ENCODE assay signal across 9 cellular contexts in genomic region chr4:55534306-55534705, GRCh38. TPM values are rescaled to one million over a fixed set of nuclear protein-coding genes. Genes with fewer than 3 reads are reported as not detected.
"Had no signal": no experiment of that assay in that cellular context is flagged by ENCODE, and none has a peak within 500 bp of the region (broad histone marks: within the 10 kb centered on the region; RNA-seq: fewer than 3 reads in every experiment).

No MANE protein-coding gene starts in this region.

- H3K4me3 ChIP-seq: GM12878 had no signal

- ATAC-seq: GM12878 had no signal

- DNase-seq: GDM1, GF-D8 had no signal

- FAIRE-seq: G401.6, GM12878, GM12891, GM12892, GM18507, GM19239 had no signal

RNA-seq across cellular contexts. Expression of gene PDCL2, which starts 57.7 kb away (rescaled TPM):
- total RNA-seq: G401, GM12878 had no signal
- polyA plus RNA-seq: GM12878 had no signal
